In genomic region chr5:131224387-131225191, GRCh38 we compare ENCODE assay signal across 8 cellular contexts. TPM values are rescaled to one million over a fixed set of nuclear protein-coding genes. Genes with fewer than 3 reads are reported as not detected.
A peak's percentile ranks its signal among the peaks of the same experiment; 100 is the strongest.
DNase-seq lines count a peak whose midpoint lies in the region; ATAC-seq, FAIRE-seq and TF ChIP-seq lines count a peak whose summit lies in the region.

No MANE protein-coding gene starts in this region.

- DNase-seq in GM10266 (ENCODE audit: extremely low spot score) (peak; percentile 29), RCC 7860 (ENCODE audit: low spot score) (no peak), DMS53 treated with DMSO at 0.1 percent for 48 hours (lab: John Stamatoyannopoulos, UW; ENCODE audit: unreplicated experiment) (no peak), islet precursor cell (no peak)
- DNase-seq in stimulated activated CD4-positive, alpha-beta T cell treated with anti-CD3 and anti-CD28 coated beads, Interleukin-2, amount 100 ng/mL, for 48 hours = no peak

- FAIRE-seq in RCC 7860 (lab: Jason Lieb, UNC) = no peak

- TF ChIP-seq CTCF in GM10266 (IDR thresholded peaks at IDR 0.05; ENCODE audit: control insufficient read depth, insufficient read depth, low read depth, missing control alignments) = no peak

- ATAC-seq in GM19468 (IDR thresholded peaks at IDR 0.05; ENCODE audit: extremely low read depth, unreplicated experiment) (peak; percentile 87), HG03457 (IDR thresholded peaks at IDR 0.05; ENCODE audit: unreplicated experiment) (peak; percentile 76), esophagus mucosa (peak; percentile 25)

RNA-seq across cellular contexts. Expression of gene CDC42SE2, which starts 39.3 kb away (rescaled TPM):
- 15.2 TPM for total RNA-seq in esophagus mucosa

RNA-seq across cellular contexts. Expression of gene LYRM7, which starts 53.8 kb away (rescaled TPM):
- 5.3 TPM for total RNA-seq in esophagus mucosa

RNA-seq across cellular contexts. Expression of gene HINT1, which starts 59.5 kb away (rescaled TPM):
- 181 TPM for total RNA-seq in esophagus mucosa

Comparison
In these comparisons a context has a peak if more than half of its experiments do, and no peak if none do; other contexts are left out.
1. ATAC-seq: peak in every context shown above with its lines; median percentile 87 in GM19468; 76 in HG03457; 25 in esophagus mucosa.